11 cellular contexts compared by ENCODE assay signal in the genomic region with DNA sequence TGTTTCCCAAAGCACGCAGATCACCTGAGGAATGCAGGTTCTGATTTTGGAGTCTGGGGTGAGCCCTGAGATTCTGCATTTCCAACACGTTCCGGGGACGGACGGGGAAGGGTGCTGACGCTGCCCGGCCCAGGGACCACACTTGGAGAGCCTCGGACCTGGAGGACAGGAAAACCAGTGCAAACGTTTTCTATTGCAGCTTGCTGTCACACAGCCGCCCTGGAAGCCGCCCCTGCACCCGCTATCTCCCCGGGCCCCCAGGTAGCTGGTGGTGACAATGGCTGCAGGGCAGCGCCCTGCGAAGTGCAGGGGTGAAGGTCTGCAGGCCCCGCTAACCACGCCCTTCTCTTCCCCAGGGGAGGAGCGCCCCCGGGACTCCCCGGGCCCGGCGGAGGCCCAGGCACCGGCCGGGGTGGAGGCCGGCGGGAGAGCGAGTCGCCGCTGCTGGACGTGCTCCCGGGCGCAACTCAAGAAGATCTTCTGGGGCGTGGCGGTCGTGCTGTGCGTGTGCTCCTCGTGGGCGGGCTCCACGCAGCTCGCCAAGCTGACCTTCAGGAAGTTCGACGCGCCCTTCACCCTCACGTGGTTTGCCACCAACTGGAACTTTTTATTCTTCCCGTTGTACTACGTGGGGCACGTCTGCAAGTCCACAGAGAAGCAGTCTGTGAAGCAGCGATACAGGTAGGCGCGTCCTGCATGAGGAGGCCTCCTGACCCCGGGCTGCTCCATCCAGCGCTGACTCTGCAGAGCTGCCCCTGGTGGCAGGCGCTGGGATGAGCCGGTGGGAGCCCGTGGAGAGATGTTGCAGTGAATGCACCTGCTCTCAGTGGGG.
DNase-seq lines count a peak whose midpoint lies in the region; ATAC-seq and TF ChIP-seq lines count a peak whose summit lies in the region.
"Had no signal": no experiment of that assay in that cellular context is flagged by ENCODE, and none has a peak within 500 bp of the region (broad histone marks: within the 10 kb centered on the region; RNA-seq: fewer than 3 reads in every experiment).

No MANE protein-coding gene starts in this region.

- DNase-seq in GM12865 (ENCODE audit: low read depth), result no peak
- no peak for DNase-seq in MM.1S
- no peak for DNase-seq in epithelial cell of esophagus (ENCODE audit: low read depth)
- no peak for DNase-seq in aorta
- DNase-seq in A172 (ENCODE audit: low spot score), result no peak
- no peak for DNase-seq in NCI-H774 (lab: John Stamatoyannopoulos, UW)
- DNase-seq: foreskin melanocyte, midbrain, PC-9 had no signal

- no peaks in the 10 kb centered on the region for H3F3A ChIP-seq in MM.1S (ENCODE audit: insufficient read depth, low read length)

- H3K4me2 ChIP-seq in MM.1S (ENCODE audit: low read depth, low read length), result no peak overlapping the region
- H3K4me2 ChIP-seq: PC-9 had no signal

- no peaks in the 10 kb centered on the region for H4K20me1 ChIP-seq in MM.1S (ENCODE audit: insufficient read depth, low read length)

- H3K79me2 ChIP-seq in MM.1S (ENCODE audit: low read length), result no peaks in the 10 kb centered on the region

- H3K36me3 ChIP-seq in MM.1S (replicated peaks; ENCODE audit: insufficient read depth, low read length) (no peaks in the 10 kb centered on the region), aorta (ENCODE audit: control insufficient read depth in 1 of 2, insufficient read depth in 2 of 2, low read length in 1 of 2) (no peaks in the 10 kb centered on the region)

- ATAC-seq in aorta (ENCODE audit: low FRiP score) (no peak), HG03139 (IDR thresholded peaks at IDR 0.05; ENCODE audit: unreplicated experiment) (no peak)

- intact Hi-C loops in aorta (cut with DNase I), result no loop called here

- no peak overlapping the region for H3K4me3 ChIP-seq in GM12865 (ENCODE audit: low read depth, low read length)
- no peak overlapping the region for H3K4me3 ChIP-seq in MM.1S (ENCODE audit: low read length)
- no peak overlapping the region for H3K4me3 ChIP-seq in epithelial cell of esophagus (ENCODE audit: low read length)
- no peak overlapping the region for H3K4me3 ChIP-seq in aorta (ENCODE audit: low read length in 2 of 2)
- H3K4me3 ChIP-seq: PC-9 had no signal

- H2AFZ ChIP-seq in MM.1S (ENCODE audit: low read length), result no peak overlapping the region
- H2AFZ ChIP-seq: PC-9 had no signal

- H3K27ac ChIP-seq in 22Rv1 (no peak overlapping the region), MM.1S (ENCODE audit: low read length) (no peak overlapping the region), aorta (ENCODE audit: low read depth in 1 of 2, low read length in 2 of 2) (no peak overlapping the region)
- H3K27ac ChIP-seq: PC-9 had no signal

- H3K9ac ChIP-seq in MM.1S (ENCODE audit: low read length), result no peak overlapping the region

- H3K27me3 ChIP-seq in MM.1S (replicated peaks; ENCODE audit: insufficient read depth, low read length), result no peaks in the 10 kb centered on the region
- H3K27me3 ChIP-seq in aorta (ENCODE audit: control insufficient read depth in 1 of 2, insufficient read depth in 2 of 2, low read length in 1 of 2), result peaks cover 0 to 2% of the 10 kb centered on the region in 2 donors

- WGBS in aorta, 2 donors, result 66 to 77% methylated on average over 51 to 55 of the region's 55 CpGs

- TF ChIP-seq CTCF in 22Rv1 (IDR thresholded peaks at IDR 0.05) (peak; percentile 88), GM12865 (IDR thresholded peaks at IDR 0.05; ENCODE audit: insufficient read depth, low read depth, low read length, missing control alignments) (peak; percentile 7), MM.1S (IDR thresholded peaks at IDR 0.05; ENCODE audit: low read length) (peak; percentile 29), epithelial cell of esophagus (IDR thresholded peaks at IDR 0.05; ENCODE audit: insufficient read depth, low read depth, low read length, missing control alignments) (peak; percentile 25)

- H3K9me2 ChIP-seq in MM.1S (replicated peaks; ENCODE audit: insufficient read depth, low read length), result no peaks in the 10 kb centered on the region

- no peaks in the 10 kb centered on the region for H3K4me1 ChIP-seq in MM.1S (ENCODE audit: low read length)
- no peaks in the 10 kb centered on the region for H3K4me1 ChIP-seq in aorta (ENCODE audit: control insufficient read depth in 1 of 2, insufficient read depth in 2 of 2, low read length in 2 of 2)

- H3K9me3 ChIP-seq in MM.1S (replicated peaks; ENCODE audit: insufficient read depth, low read length), result no peaks in the 10 kb centered on the region
- H3K9me3 ChIP-seq in aorta (ENCODE audit: control insufficient read depth, low read length), result no peaks in the 10 kb centered on the region

Comparison
In these comparisons a context has a peak if more than half of its experiments do, and no peak if none do; other contexts are left out.
1. CTCF ChIP-seq: peak in every context shown above with its lines; median percentile 88 in 22Rv1; 29 in MM.1S; 25 in epithelial cell of esophagus; 7 in GM12865.